In the genomic region with DNA sequence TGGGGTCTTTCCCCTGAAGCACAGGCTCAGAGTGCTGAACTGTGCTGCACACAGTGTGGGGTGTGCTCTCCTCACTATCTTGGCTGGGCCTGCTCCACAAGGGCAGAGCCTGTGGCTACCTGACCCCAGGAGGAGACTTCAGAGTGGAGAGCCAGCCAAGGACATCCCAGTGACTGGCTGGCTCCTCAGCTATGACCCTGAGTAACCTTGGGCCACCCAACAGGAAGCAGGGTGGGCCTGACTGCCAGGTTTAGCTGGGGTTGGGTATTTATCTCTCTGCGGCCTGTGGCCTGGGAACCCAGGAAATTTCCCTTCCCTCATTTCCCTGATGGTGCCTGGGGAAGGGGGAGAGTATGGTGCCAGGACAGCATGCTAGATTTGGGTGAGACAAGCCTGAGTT, we compare ENCODE assay signal across 2 cellular contexts.
TF ChIP-seq lines count a peak whose summit lies in the region.

No MANE protein-coding gene starts in this region.

TF ChIP-seq in K562, 482 proteins besides CTCF, POLR2A, EP300 and RAD21:
- TF ChIP-seq ESRRA (IDR thresholded peaks at IDR 0.05; ENCODE audit: borderline replicate concordance, low read depth): peak; percentile 72; the same call in 1 of the 2 replicates
- TF ChIP-seq ZFX (CRISPR knock-in tag; IDR thresholded peaks at IDR 0.05): peak; percentile 28; the same call in 1 of the 2 replicates
- no peak for TF ChIP-seq SRSF7 (optimal IDR thresholded peaks at IDR 0.05; ENCODE audit: low read depth, low read length)
TF ChIP-seq in K562: peak in this region for 2.

TF ChIP-seq in GM12891, 5 proteins besides CTCF, POLR2A, EP300 and RAD21:
- TF ChIP-seq POLR2AphosphoS5 (IDR thresholded peaks at IDR 0.05; ENCODE audit: low read depth, low read length): no peak
- no peak for TF ChIP-seq PAX5 (IDR thresholded peaks at IDR 0.05; ENCODE audit: insufficient read depth, low read length, severe bottlenecking)
- TF ChIP-seq POU2F2 (IDR thresholded peaks at IDR 0.05; ENCODE audit: low read depth, low read length): no peak
- TF ChIP-seq SPI1 (IDR thresholded peaks at IDR 0.05; ENCODE audit: low read depth, low read length): no peak
- TF ChIP-seq TAF1 (IDR thresholded peaks at IDR 0.05; ENCODE audit: low read depth, low read length): no peak
TF ChIP-seq in GM12891: peak in this region for 0.
